Comparison of ENCODE assay signal across 8 cellular contexts in the genomic region with DNA sequence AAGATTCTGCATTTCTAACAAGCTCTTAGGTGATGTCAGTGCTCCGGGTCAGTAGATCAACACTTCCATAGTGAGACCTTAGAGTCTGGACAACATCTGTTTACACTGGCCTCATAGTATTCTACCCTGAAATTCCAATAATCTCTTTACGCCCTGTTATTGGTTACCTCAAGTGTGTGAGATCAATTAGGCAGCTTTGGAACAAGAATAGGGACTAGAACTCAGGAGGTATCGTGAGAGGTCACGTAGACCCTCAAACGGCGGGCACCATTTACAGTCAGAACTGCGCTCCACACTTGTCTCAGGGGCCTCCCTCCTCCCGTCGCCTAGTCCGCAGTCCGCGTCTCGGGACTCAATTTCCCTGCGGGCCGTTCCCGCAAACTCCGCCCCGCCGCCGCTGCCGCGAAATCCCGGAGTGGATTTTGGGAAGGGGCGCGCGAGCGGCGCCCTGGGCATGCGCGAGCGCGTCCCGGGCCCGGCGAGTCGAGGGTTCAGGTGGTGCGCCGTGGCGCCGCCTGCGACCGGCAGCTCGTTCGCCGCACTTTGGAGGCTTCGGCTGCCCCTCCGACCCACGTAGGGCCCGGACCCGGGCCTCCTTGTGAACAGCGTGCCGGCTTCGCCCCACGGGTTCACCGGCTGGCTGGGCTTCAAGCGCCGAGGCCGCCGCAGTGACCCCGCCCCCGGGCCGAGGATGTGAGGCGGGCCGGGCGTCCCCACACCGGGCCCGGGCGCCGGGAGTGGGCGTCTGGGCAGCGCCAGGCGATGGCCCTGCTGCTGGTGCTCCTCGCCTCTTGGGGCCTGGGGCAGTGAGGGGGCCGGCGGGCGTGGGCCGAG. TPM values are rescaled to one million over a fixed set of nuclear protein-coding genes. Genes with fewer than 3 reads are reported as not detected.
DNase-seq lines count a peak whose midpoint lies in the region; ATAC-seq and TF ChIP-seq lines count a peak whose summit lies in the region.

PLEKHA8 (plus strand) TSS at position 498 of the 834 bp plus-strand sequence. CDS start 351 bp downstream, outside the sequence.

- no peak within 1 kb of the TSS for H3K4me3 Mint-ChIP-seq in progenitor cell of endocrine pancreas (ENCODE audit: low read depth)

- H3K27ac ChIP-seq in upper lobe of right lung = peak within 1 kb of the TSS; percentile 83

- intact Hi-C loops in left cardiac atrium (cut with DNase I) = no loop called here
- intact Hi-C loops in upper lobe of right lung (cut with DNase I) = no loop called here

- peaks cover 23% of the 10 kb centered on the region for H3K4me1 Mint-ChIP-seq in progenitor cell of endocrine pancreas (ENCODE audit: low read depth)

- no peaks in the 10 kb centered on the region for H3K36me3 ChIP-seq in upper lobe of right lung

- peaks cover 31% of the 10 kb centered on the region for H3K4me1 ChIP-seq in upper lobe of right lung

- H3K36me3 Mint-ChIP-seq in progenitor cell of endocrine pancreas (ENCODE audit: insufficient read depth) = peaks cover under 1% of the 10 kb centered on the region

- H3K9me3 ChIP-seq in upper lobe of right lung = no peaks in the 10 kb centered on the region

- H3K27me3 ChIP-seq in upper lobe of right lung = no peaks in the 10 kb centered on the region

- TF ChIP-seq CTCF in GM12875 (IDR thresholded peaks at IDR 0.05; ENCODE audit: borderline replicate concordance, insufficient read depth, low read depth, low read length) (no peak), progenitor cell of endocrine pancreas (IDR thresholded peaks at IDR 0.05; ENCODE audit: unreplicated experiment) (no peak), upper lobe of right lung (IDR thresholded peaks at IDR 0.05) (no peak)

- H3K27me3 Mint-ChIP-seq in progenitor cell of endocrine pancreas = no peaks in the 10 kb centered on the region

- H3K27ac Mint-ChIP-seq in progenitor cell of endocrine pancreas = peak within 1 kb of the TSS; percentile 96

- no peaks in the 10 kb centered on the region for H3K9me3 Mint-ChIP-seq in progenitor cell of endocrine pancreas (ENCODE audit: low read depth)

- DNase-seq in NCI-H1092 treated with DMSO at 0.1 percent for 48 hours (lab: John Stamatoyannopoulos, UW) = peak; percentile 88
- DNase-seq in T-helper 1 cell = peak; percentile 65 to 89 (median 77)
- DNase-seq in amniotic epithelial cell (ENCODE audit: low read depth) = peak; percentile 76
- DNase-seq in left cardiac atrium = peak; percentile 87
- DNase-seq in progenitor cell of endocrine pancreas (ENCODE audit: low spot score, unreplicated experiment) = peak; percentile 88
- peak; percentile 94 for DNase-seq in upper lobe of right lung

- ATAC-seq in HG02623 (IDR thresholded peaks at IDR 0.05; ENCODE audit: unreplicated experiment) (peak; percentile 36), left cardiac atrium (peak; percentile 81 to 83), upper lobe of right lung (peak; percentile 88)

- H3K4me3 ChIP-seq in GM12875 (ENCODE audit: low read depth, low read length) = peak within 1 kb of the TSS; percentile 88
- H3K4me3 ChIP-seq in upper lobe of right lung = peak within 1 kb of the TSS; percentile 84

RNA-seq across cellular contexts. Expression of gene PLEKHA8, which starts in this region (rescaled TPM):
- total RNA-seq in left cardiac atrium (1 to 10 TPM; 4.5 to 5.3 TPM), progenitor cell of endocrine pancreas (62.1 and 67.0 TPM in 2 replicates), upper lobe of right lung (11.3 TPM)

Comparison
In these comparisons a context has a peak if more than half of its experiments do, and no peak if none do; other contexts are left out.
1. Peak in every context shown above with its lines: DNase-seq, ATAC-seq, H3K4me3 ChIP-seq and H3K27ac ChIP-seq.
2. ATAC-seq: peak in every context shown above with its lines; median percentile 88 in upper lobe of right lung; 82 in left cardiac atrium; 36 in HG02623.